In the genomic region with DNA sequence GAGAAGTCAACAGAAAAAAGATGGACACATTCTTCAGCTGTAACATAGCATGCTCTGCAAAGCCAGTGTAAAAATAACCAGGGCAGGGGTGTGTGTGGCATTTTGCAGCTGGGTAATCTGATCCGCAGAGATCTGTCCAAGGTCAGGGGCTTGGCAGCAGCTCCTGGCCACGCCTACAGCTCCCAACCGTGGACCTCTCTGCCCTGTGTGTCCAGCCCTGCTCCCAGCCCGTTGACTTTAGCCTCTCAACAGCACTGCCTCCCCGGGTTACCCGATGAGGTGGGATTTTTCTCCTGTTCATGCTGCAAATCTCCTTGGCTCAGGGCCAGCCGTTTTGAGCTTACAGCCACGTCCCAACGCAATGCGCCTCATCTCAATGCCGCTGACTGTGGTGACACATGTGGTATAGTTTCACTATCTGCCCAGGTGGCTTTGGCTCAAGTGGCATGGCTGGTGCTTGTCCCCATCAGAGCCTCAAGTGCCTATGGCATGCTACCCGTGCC, we compare ENCODE assay signal across 10 cellular contexts.
A peak's percentile ranks its signal among the peaks of the same experiment; 100 is the strongest.
DNase-seq lines count a peak whose midpoint lies in the region; ATAC-seq, FAIRE-seq and TF ChIP-seq lines count a peak whose summit lies in the region.
"Had no signal": no experiment of that assay in that cellular context is flagged by ENCODE, and none has a peak within 500 bp of the region (broad histone marks: within the 10 kb centered on the region; RNA-seq: fewer than 3 reads in every experiment).

No MANE protein-coding gene starts in this region.

- peak overlapping the region; percentile 6 for H3K4me2 ChIP-seq in astrocyte (ENCODE audit: low read length)

- H3K27me3 ChIP-seq in astrocyte (ENCODE audit: insufficient read depth, low read length), result peaks cover 33% of the 10 kb centered on the region
- H3K27me3 ChIP-seq in liver (ENCODE audit: control insufficient read depth in 4 of 4, insufficient read depth in 4 of 4, low read length in 3 of 4), result no peaks in the 10 kb centered on the region
- peaks cover 9% of the 10 kb centered on the region for H3K27me3 ChIP-seq in CD8-positive, alpha-beta memory T cell (ENCODE audit: insufficient read depth, low read length, poor library complexity, severe bottlenecking)
- H3K27me3 ChIP-seq in HAP-1 (ENCODE audit: low read depth), result peaks cover 34% of the 10 kb centered on the region

- 33% methylated on average over 12 of the region's 12 CpGs for WGBS in liver

- H4K20me1 ChIP-seq in astrocyte (ENCODE audit: insufficient read depth, low read length), result no peaks in the 10 kb centered on the region

- H3K36me3 ChIP-seq in astrocyte (ENCODE audit: insufficient read depth, low read length) (no peaks in the 10 kb centered on the region), liver (ENCODE audit: control insufficient read depth in 4 of 4, insufficient read depth in 3 of 4, low read depth in 1 of 4, low read length in 3 of 4) (no peaks in the 10 kb centered on the region), HAP-1 (replicated peaks) (no peaks in the 10 kb centered on the region)
- no peaks in the 10 kb centered on the region for H3K36me3 ChIP-seq in CD8-positive, alpha-beta memory T cell (ENCODE audit: insufficient read depth, low read length)

- H3K4me3 Mint-ChIP-seq in astrocyte (ENCODE audit: unreplicated experiment), result no peak overlapping the region
- H3K4me3 Mint-ChIP-seq in CD8-positive, alpha-beta memory T cell, result no peak overlapping the region
- H3K4me3 Mint-ChIP-seq: naive B cell; stimulated activated memory B cell treated with anti-CD40 and anti-IgM and Interleukin-4, amounts not matched to agents 10 μg/mL and 1 μg/mL and 100 μg/mL, for 72 hours had no signal

- DNase-seq in NCI-H1092 treated with DMSO at 0.1 percent for 48 hours (lab: John Stamatoyannopoulos, UW) (peak; percentile 81), astrocyte (ENCODE audit: low read depth) (peak; percentile 47), omental fat pad (ENCODE audit: low spot score) (no peak), HAP-1 (ENCODE audit: low spot score in 2 of 2) (no peak)
- DNase-seq in CD8-positive, alpha-beta memory T cell, result no peak
- DNase-seq: naive B cell had no signal

- peak overlapping the region; percentile 67 for H3K27ac ChIP-seq in C4-2B
- no peak overlapping the region for H3K27ac ChIP-seq in astrocyte (ENCODE audit: low read depth, low read length)
- no peak overlapping the region for H3K27ac ChIP-seq in liver (ENCODE audit: low read depth in 1 of 2, low read length in 2 of 2)
- no peak overlapping the region for H3K27ac ChIP-seq in CD8-positive, alpha-beta memory T cell (ENCODE audit: low read depth, low read length)

- POLR2A ChIA-PET in CD8-positive, alpha-beta memory T cell (lab: Charles Lee), result no interaction called here

- no peaks in the 10 kb centered on the region for H3K36me3 Mint-ChIP-seq in astrocyte (ENCODE audit: low read depth, unreplicated experiment)
- peaks cover 0 to 5% (median 0%) of the 10 kb centered on the region in 3 donors for H3K36me3 Mint-ChIP-seq in CD8-positive, alpha-beta memory T cell
- H3K36me3 Mint-ChIP-seq: naive B cell; stimulated activated memory B cell treated with anti-CD40 and anti-IgM and Interleukin-4, amounts not matched to agents 10 μg/mL and 1 μg/mL and 100 μg/mL, for 72 hours had no signal

- ATAC-seq in GM19395 (IDR thresholded peaks at IDR 0.05; ENCODE audit: unreplicated experiment), result no peak
- ATAC-seq in omental fat pad (ENCODE audit: low FRiP score), result no peak

- TF ChIP-seq CTCF in C4-2B (conservative IDR thresholded peaks at IDR 0.05) (no peak), astrocyte (IDR thresholded peaks at IDR 0.05; ENCODE audit: insufficient read depth, low read depth, low read length) (no peak), liver (IDR thresholded peaks at IDR 0.05; ENCODE audit: low read depth, low read length, missing input control) (no peak), omental fat pad (IDR thresholded peaks at IDR 0.05) (no peak)

- no peaks in the 10 kb centered on the region for H3K79me2 ChIP-seq in astrocyte (ENCODE audit: insufficient read depth, low read length)

- H3K9ac ChIP-seq in astrocyte (ENCODE audit: low read length), result no peak overlapping the region
- H3K9ac ChIP-seq in liver (ENCODE audit: low read depth in 1 of 2, low read length in 2 of 2), result no peak overlapping the region

- no peak overlapping the region for H2AFZ ChIP-seq in astrocyte (ENCODE audit: low read depth, low read length)

- peaks cover 12% of the 10 kb centered on the region for H3K4me1 ChIP-seq in astrocyte (ENCODE audit: insufficient read depth, low read length)
- peaks cover 3 to 13% (median 10%) of the 10 kb centered on the region in 4 donors for H3K4me1 ChIP-seq in liver (ENCODE audit: control insufficient read depth in 4 of 4, insufficient read depth in 4 of 4, low read length in 3 of 4)
- no peaks in the 10 kb centered on the region for H3K4me1 ChIP-seq in CD8-positive, alpha-beta memory T cell (ENCODE audit: insufficient read depth, low read length)
- H3K4me1 ChIP-seq in HAP-1, result no peaks in the 10 kb centered on the region

- H3K9me3 ChIP-seq in astrocyte (ENCODE audit: insufficient read depth, low read depth, low read length) (no peaks in the 10 kb centered on the region), liver (ENCODE audit: control insufficient read depth in 4 of 4, low read length in 3 of 4) (no peaks in the 10 kb centered on the region), HAP-1 (no peaks in the 10 kb centered on the region)
- no peaks in the 10 kb centered on the region for H3K9me3 ChIP-seq in CD8-positive, alpha-beta memory T cell (ENCODE audit: low read length)

- CTCF ChIA-PET in CD8-positive, alpha-beta memory T cell (lab: Charles Lee), result no interaction called here

- in situ Hi-C loops in HAP-1 (cut with MboI; ENCODE audit: low sequenced_read_pairs), result no loop called here

- H3K27me3 Mint-ChIP-seq in astrocyte (ENCODE audit: low read depth, unreplicated experiment), result peaks cover 63% of the 10 kb centered on the region
- peaks cover 31 to 70% of the 10 kb centered on the region in 2 donors for H3K27me3 Mint-ChIP-seq in CD8-positive, alpha-beta memory T cell

- H3K4me1 Mint-ChIP-seq in astrocyte (ENCODE audit: low read depth, unreplicated experiment), result peaks cover 14% of the 10 kb centered on the region
- H3K4me1 Mint-ChIP-seq in CD8-positive, alpha-beta memory T cell, result peaks cover 4 to 8% (median 7%) of the 10 kb centered on the region in 3 donors

- peak in 1 of 2 donors; percentile 36 for TF ChIP-seq RAD21 in liver (IDR thresholded peaks at IDR 0.05)

- no peaks in the 10 kb centered on the region for H3K9me3 Mint-ChIP-seq in astrocyte (ENCODE audit: unreplicated experiment)
- no peaks in the 10 kb centered on the region for H3K9me3 Mint-ChIP-seq in CD8-positive, alpha-beta memory T cell
- H3K9me3 Mint-ChIP-seq: naive B cell; stimulated activated memory B cell treated with anti-CD40 and anti-IgM and Interleukin-4, amounts not matched to agents 10 μg/mL and 1 μg/mL and 100 μg/mL, for 72 hours had no signal

- H3K27ac Mint-ChIP-seq in astrocyte (ENCODE audit: unreplicated experiment), result no peak overlapping the region
- no peak overlapping the region for H3K27ac Mint-ChIP-seq in CD8-positive, alpha-beta memory T cell
- H3K27ac Mint-ChIP-seq: naive B cell; stimulated activated memory B cell treated with anti-CD40 and anti-IgM and Interleukin-4, amounts not matched to agents 10 μg/mL and 1 μg/mL and 100 μg/mL, for 72 hours had no signal

- FAIRE-seq in astrocyte (lab: Jason Lieb, UNC), result no peak

- H3K4me3 ChIP-seq in astrocyte (ENCODE audit: insufficient read depth, low read depth, low read length) (no peak overlapping the region), liver (ENCODE audit: low read depth in 1 of 3, low read length in 3 of 3) (no peak overlapping the region), HAP-1 (no peak overlapping the region)
- H3K4me3 ChIP-seq in CD8-positive, alpha-beta memory T cell (ENCODE audit: low read length), result no peak overlapping the region

TF ChIP-seq in liver, 16 proteins besides CTCF, POLR2A, EP300 and RAD21 (continues in another document):
- TF ChIP-seq EGR1 (IDR thresholded peaks at IDR 0.05; ENCODE audit: low read depth in 2 of 2) (no peak), FOXA1 (IDR thresholded peaks at IDR 0.05) (no peak), FOXA2 (IDR thresholded peaks at IDR 0.05) (peak; percentile 48), HNF4G (IDR thresholded peaks at IDR 0.05) (peak; percentile 15), NR2F2 (IDR thresholded peaks at IDR 0.05) (no peak), ZBTB33 (IDR thresholded peaks at IDR 0.05) (no peak), SP1 (IDR thresholded peaks at IDR 0.05) (peak; percentile 69)
- TF ChIP-seq, protein P1, sequence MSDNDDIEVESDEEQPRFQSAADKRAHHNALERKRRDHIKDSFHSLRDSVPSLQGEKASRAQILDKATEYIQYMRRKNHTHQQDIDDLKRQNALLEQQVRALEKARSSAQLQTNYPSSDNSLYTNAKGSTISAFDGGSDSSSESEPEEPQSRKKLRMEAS (IDR thresholded peaks at IDR 0.05), result no peak

Comparison
In these comparisons a context has a peak if more than half of its experiments do, and no peak if none do; other contexts are left out.
1. DNase-seq: peak in NCI-H1092 treated with DMSO at 0.1 percent for 48 hours (single experiment) and astrocyte (single experiment); none in omental fat pad (single experiment), CD8-positive, alpha-beta memory T cell (0 of 5) and HAP-1 (0 of 2).